ENCODE assay signal across 10 cellular contexts in the genomic region with DNA sequence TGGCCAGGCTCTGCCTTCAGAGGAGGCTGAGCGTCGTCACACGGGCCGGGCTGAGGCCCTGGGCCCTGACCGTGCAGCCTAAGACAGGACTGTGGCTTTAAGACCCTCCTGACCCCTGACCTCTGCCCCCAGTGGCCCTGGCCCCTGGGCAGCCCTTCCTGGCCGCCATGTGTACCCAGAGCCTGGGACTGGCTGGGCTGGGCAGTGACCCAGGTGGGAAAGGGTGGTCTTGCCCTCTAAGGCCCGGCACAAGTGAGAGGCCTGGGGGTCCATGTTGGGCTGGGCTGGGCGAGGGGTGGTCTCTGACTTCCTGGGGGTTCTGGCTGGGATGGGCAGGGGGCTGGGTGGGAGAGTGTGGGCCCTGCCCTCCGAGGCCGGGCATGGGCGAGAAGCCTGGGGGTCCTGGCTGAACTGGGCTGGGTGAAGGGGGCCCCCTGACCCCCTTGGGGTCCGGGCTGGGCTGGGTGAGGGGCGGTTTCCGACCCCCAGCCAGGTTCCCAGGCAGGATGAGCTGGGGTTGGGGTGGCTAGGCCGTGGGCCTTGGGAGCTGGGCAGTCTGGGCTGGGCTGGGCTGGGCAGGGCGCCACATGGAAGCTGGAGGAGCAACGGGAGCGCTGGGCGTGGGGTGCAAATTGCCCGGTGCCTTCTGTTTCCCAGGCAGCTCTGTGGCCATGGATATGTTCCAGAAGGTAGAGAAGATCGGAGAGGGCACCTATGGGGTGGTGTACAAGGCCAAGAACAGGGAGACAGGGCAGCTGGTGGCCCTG. TPM values are rescaled to one million over a fixed set of nuclear protein-coding genes. Genes with fewer than 3 reads are reported as not detected.
DNase-seq lines count a peak whose midpoint lies in the region; ATAC-seq and TF ChIP-seq lines count a peak whose summit lies in the region.
"Had no signal": no experiment of that assay in that cellular context is flagged by ENCODE, and none has a peak within 500 bp of the region (broad histone marks: within the 10 kb centered on the region; RNA-seq: fewer than 3 reads in every experiment).

A gene (plus strand): TSS at position 101 of the 767 bp plus-strand sequence. CDS start 571 bp downstream, at position 672.

- H2BK15ac ChIP-seq in mesendoderm (replicated peaks; ENCODE audit: low read depth) = no peak within 1 kb of the TSS

- H2BK5ac ChIP-seq in mesendoderm (ENCODE audit: low read length) = peak within 1 kb of the TSS; percentile 34

- H3K9me3 ChIP-seq in SK-N-SH (no peaks in the 10 kb centered on the region), transverse colon (no peaks in the 10 kb centered on the region)
- H3K9me3 ChIP-seq: ovary, stomach had no signal

- 0 out of 2 replicates have a peak, but pooled peaks have one; percentile 41 for TF ChIP-seq CTCF in SK-N-SH (IDR thresholded peaks at IDR 0.05)
- TF ChIP-seq CTCF in WTC11 (IDR thresholded peaks at IDR 0.05) = peak; percentile 6
- peak in 1 of 5 experiments; percentile 9 for TF ChIP-seq CTCF in transverse colon (IDR thresholded peaks at IDR 0.05)

- no peak within 1 kb of the TSS for H3K23ac ChIP-seq in mesendoderm (ENCODE audit: low read length)

- no peak for TF ChIP-seq POLR2A in transverse colon (IDR thresholded peaks at IDR 0.05)

- TF ChIP-seq EP300 in SK-N-SH (IDR thresholded peaks at IDR 0.05; ENCODE audit: borderline replicate concordance in 1 of 2, low read depth in 1 of 2, low read length in 1 of 2) (no peak), transverse colon (IDR thresholded peaks at IDR 0.05; ENCODE audit: low read depth) (no peak)

- H3F3A ChIP-seq in SK-N-SH (replicated peaks; ENCODE audit: insufficient read depth) = peaks cover 22% of the 10 kb centered on the region

- DNase-seq in SK-N-SH = no peak
- DNase-seq in WTC11 (ENCODE audit: low spot score) = no peak
- DNase-seq in mesendoderm = no peak
- peak; percentile 76 for DNase-seq in transverse colon
- DNase-seq in AML-193 (lab: John Stamatoyannopoulos, UW) = no peak
- DNase-seq in activated CD8-positive, alpha-beta memory T cell treated with anti-CD3 and anti-CD28 coated beads for 24 hours = no peak
- no peak for DNase-seq in nucleus accumbens (lab: John Stamatoyannopoulos, UW)

- H3K4me2 ChIP-seq in SK-N-SH (no peak within 1 kb of the TSS), mesendoderm (ENCODE audit: low read length) (no peak within 1 kb of the TSS)

- POLR2A ChIA-PET in SK-N-SH (lab: Yijun Ruan, JAX) = no interaction called here
- POLR2A ChIA-PET in WTC11 (lab: Charles Lee) = no interaction called here

- H3K27me3 Mint-ChIP-seq in WTC11 (ENCODE audit: low read depth) = no peaks in the 10 kb centered on the region

- ATAC-seq in SK-N-SH treated with all-trans-retinoic acid at 6 μM for 48 hours (no peak; the same call in 2 of the 3 replicates), WTC11 (peak; percentile 4; the same call in 1 of the 2 replicates)

- H3K27ac Mint-ChIP-seq in WTC11 = peak within 1 kb of the TSS; percentile 68; the same call in 1 of the 2 replicates

- H3K36me3 ChIP-seq in SK-N-SH (replicated peaks in 1 of 2; ENCODE audit: control insufficient read depth in 1 of 2, insufficient read depth in 2 of 2, low read length in 1 of 2) (no peaks in the 10 kb centered on the region), mesendoderm (ENCODE audit: control insufficient read depth, insufficient read depth, low read length) (peaks cover 4% of the 10 kb centered on the region), transverse colon (no peaks in the 10 kb centered on the region)
- H3K36me3 ChIP-seq: ovary had no signal

- H4K8ac ChIP-seq in mesendoderm (ENCODE audit: low read depth, low read length) = no peak within 1 kb of the TSS

- H4K5ac ChIP-seq in mesendoderm (ENCODE audit: low read length) = no peak within 1 kb of the TSS

- no peak for TF ChIP-seq RAD21 in SK-N-SH (IDR thresholded peaks at IDR 0.05; ENCODE audit: low read length)

- CTCF ChIA-PET in SK-N-SH (lab: Yijun Ruan, JAX) (interaction anchor here (0.6 to 10.2 kb wide), 47 partner anchors 11 to 384 kb away, joined by 3 to 231 read pairs (median 4); a partner anchor contains a TSS), WTC11 (lab: Charles Lee) (interaction anchor here (0.5 to 6.0 kb wide), 52 partner anchors 10 to 397 kb away, joined by 3 to 112 read pairs (median 5); a partner anchor contains a TSS)

- H3K4me1 ChIP-seq in SK-N-SH (ENCODE audit: control insufficient read depth in 1 of 2, insufficient read depth in 2 of 2, low read depth in 1 of 2, low read length in 1 of 2) = peaks cover 0 to 17% of the 10 kb centered on the region in 2 experiments; a peak in 2 of 4 replicates
- no peaks in the 10 kb centered on the region for H3K4me1 ChIP-seq in mesendoderm (ENCODE audit: control insufficient read depth, low read depth, low read length)
- H3K4me1 ChIP-seq in transverse colon = peaks cover 13 to 90% (median 60%) of the 10 kb centered on the region in 4 donors

- H3K9ac ChIP-seq in SK-N-SH (no peak within 1 kb of the TSS), mesendoderm (ENCODE audit: low read length) (peak within 1 kb of the TSS; percentile 18)

- WGBS in SK-N-SH (ENCODE audit: low lambda C conversion rate) = 78% methylated on average over 12 of the region's 21 CpGs
- WGBS in mesendoderm (ENCODE audit: extremely low coverage, insufficient coverage, low lambda C conversion rate) = no CpG with 5 or more reads among the region's 21 CpGs
- 71% methylated on average over 21 of the region's 21 CpGs; no CpG with 5 or more reads in 1 of the 2 donors for WGBS in transverse colon (ENCODE audit: low coverage in 1 of 2), 2 donors

- H3K4me3 ChIP-seq in SK-N-SH (ENCODE audit: low read depth in 2 of 2, low read length in 1 of 2) = no peak within 1 kb of the TSS; a peak in 1 of 4 replicates
- no peak within 1 kb of the TSS for H3K4me3 ChIP-seq in mesendoderm (ENCODE audit: low read length)
- no peak within 1 kb of the TSS for H3K4me3 ChIP-seq in transverse colon
- H3K4me3 ChIP-seq: ovary, stomach had no signal

- H3K27me3 ChIP-seq in SK-N-SH (ENCODE audit: insufficient read depth) (no peaks in the 10 kb centered on the region), mesendoderm (ENCODE audit: insufficient read depth, low read length, poor library complexity) (no peaks in the 10 kb centered on the region), transverse colon (no peaks in the 10 kb centered on the region)
- H3K27me3 ChIP-seq: ovary, stomach had no signal

- H3K79me2 ChIP-seq in SK-N-SH (ENCODE audit: insufficient read depth) = no peaks in the 10 kb centered on the region
- no peaks in the 10 kb centered on the region for H3K79me2 ChIP-seq in mesendoderm (ENCODE audit: control insufficient read depth, insufficient read depth, low read length)

- H2BK120ac ChIP-seq in mesendoderm (ENCODE audit: low read depth, low read length) = no peak within 1 kb of the TSS

- no peaks in the 10 kb centered on the region for H3K9me2 ChIP-seq in SK-N-SH

- no peaks in the 10 kb centered on the region for H3K36me3 Mint-ChIP-seq in WTC11

- intact Hi-C loops in transverse colon (cut with DNase I; ENCODE audit: low total_unique reads) = loop anchor here (5.0 kb wide), 1 partner anchor 94 kb away; no protein-coding TSS in a partner anchor

- H3K56ac ChIP-seq in mesendoderm (ENCODE audit: low read length) = peak within 1 kb of the TSS; percentile 28

- H3K18ac ChIP-seq in mesendoderm (ENCODE audit: low read length) = peak within 1 kb of the TSS; percentile 62

- H4K20me1 ChIP-seq in SK-N-SH (ENCODE audit: insufficient read depth) = no peaks in the 10 kb centered on the region

- no peak within 1 kb of the TSS for H2AFZ ChIP-seq in SK-N-SH (ENCODE audit: low read depth)

- H3K4ac ChIP-seq in mesendoderm (ENCODE audit: low read depth, low read length) = peak within 1 kb of the TSS; percentile 38

- H3K4me1 Mint-ChIP-seq in WTC11 = peaks cover 14% of the 10 kb centered on the region

- H2AK5ac ChIP-seq in mesendoderm (ENCODE audit: low read length) = peak within 1 kb of the TSS; percentile 83

- H3K79me1 ChIP-seq in mesendoderm (ENCODE audit: low read length) = no peaks in the 10 kb centered on the region

- no peak within 1 kb of the TSS; a peak in 1 of 4 replicates for H3K27ac ChIP-seq in SK-N-SH (ENCODE audit: low read depth in 2 of 2, low read length in 1 of 2)
- no peak within 1 kb of the TSS for H3K27ac ChIP-seq in mesendoderm (ENCODE audit: low read depth, low read length)
- H3K27ac ChIP-seq in transverse colon = peak within 1 kb of the TSS; percentile 84 to 91 (median 87)
- H3K27ac ChIP-seq: ovary had no signal

- in situ Hi-C loops in transverse colon (cut with MboI; ENCODE audit: low pct_ligation_motif_present in 1 of 4, low pct_unique_long_range_greater_than_20kb in 1 of 4, low sequenced_read_pairs in 3 of 4) = loop anchor here in 3 of 4 donors (5.0 to 25.0 kb wide), 3 partner anchors 86 to 286 kb away; no protein-coding TSS in a partner anchor

- no peak within 1 kb of the TSS for H3K4me3 Mint-ChIP-seq in WTC11

- H3K9me3 Mint-ChIP-seq in WTC11 = no peaks in the 10 kb centered on the region

TF ChIP-seq in SK-N-SH, 30 proteins besides CTCF, POLR2A, EP300 and RAD21 (continues in another document):
- TF ChIP-seq TCF12 (IDR thresholded peaks at IDR 0.05) (no peak), FOXM1 (IDR thresholded peaks at IDR 0.05; ENCODE audit: low read depth) (no peak), EZH2phosphoT487 (IDR thresholded peaks at IDR 0.05; ENCODE audit: borderline replicate concordance, low read depth) (no peak), CHD2 (IDR thresholded peaks at IDR 0.05; ENCODE audit: low read length, partially characterized antibody) (no peak)

TF ChIP-seq in SK-N-SH treated with all-trans-retinoic acid at 6 μM for 48 hours, 23 proteins besides CTCF, POLR2A, EP300 and RAD21 (continues in another document):
- no peak for TF ChIP-seq ZNF565 (CRISPR knock-in tag; conservative IDR thresholded peaks at IDR 0.05; ENCODE audit: low read depth)
- no peak for TF ChIP-seq TOX (CRISPR knock-in tag; IDR thresholded peaks at IDR 0.05; ENCODE audit: borderline replicate concordance)
- no peak for TF ChIP-seq ARNTL (CRISPR knock-in tag; IDR thresholded peaks at IDR 0.05; ENCODE audit: borderline replicate concordance, low read depth)
- TF ChIP-seq ZNF8 (CRISPR knock-in tag; IDR thresholded peaks at IDR 0.05) = no peak
- TF ChIP-seq ZNF70 (CRISPR knock-in tag; IDR thresholded peaks at IDR 0.05) = no peak
- TF ChIP-seq ESRRG (CRISPR knock-in tag; IDR thresholded peaks at IDR 0.05) = no peak

TF ChIP-seq in WTC11, 78 proteins besides CTCF, POLR2A, EP300 and RAD21 (continues in another document):
- no peak for TF ChIP-seq ATF1 (CRISPR knock-in tag; IDR thresholded peaks at IDR 0.05)
- no peak for TF ChIP-seq GTF2I (CRISPR knock-in tag; conservative IDR thresholded peaks at IDR 0.05)

RNA-seq across cellular contexts. Expression of the gene that starts here (rescaled TPM):
- 14.6 and 22.1 TPM in 2 replicates for polyA plus RNA-seq in SK-N-SH (2012; rRNA removed)
- 2.8 and 4.4 TPM in 2 replicates for polyA plus RNA-seq in SK-N-SH (2012; cell fraction: cytosol; rRNA removed)
- polyA plus RNA-seq in SK-N-SH (2012; cell fraction: nucleus; rRNA removed) = 71.9 and 153 TPM in 2 replicates
- 9.5 to 11.3 TPM (median 10.2 TPM) in 3 replicates for total RNA-seq in WTC11 (2021)
- 6.2 TPM for polyA plus RNA-seq in mesendoderm (2013, experiment 1 of 2)
- polyA plus RNA-seq in mesendoderm (2013, experiment 2 of 2) = 6.2 TPM
- 10 to 100 TPM in 2 of 4 donors, 1 to 10 TPM in 1, not detected in 1; 5.4 to 24.6 (median 16.9) TPM for total RNA-seq in transverse colon

Comparison
In these comparisons a context has a peak if more than half of its experiments do, and no peak if none do; other contexts are left out.
1. H3K27ac ChIP-seq: peak in transverse colon (4 of 4); none in SK-N-SH (0 of 2) and mesendoderm (single experiment).